In genomic region chr7:114979388-114979787, GRCh38 we compare ENCODE assay signal across 11 cellular contexts. TPM values are rescaled to one million over a fixed set of nuclear protein-coding genes. Genes with fewer than 3 reads are reported as not detected.
DNase-seq lines count a peak whose midpoint lies in the region; ATAC-seq and TF ChIP-seq lines count a peak whose summit lies in the region.
"Had no signal": no experiment of that assay in that cellular context is flagged by ENCODE, and none has a peak within 500 bp of the region (broad histone marks: within the 10 kb centered on the region; RNA-seq: fewer than 3 reads in every experiment).

No MANE protein-coding gene starts in this region.

- DNase-seq in SJCRH30 (peak; percentile 88 to 95), heart left ventricle (peak in 4 of 5 donors; percentile 65 to 76 (median 70)), skeletal muscle cell (ENCODE audit: low read depth) (peak; percentile 10), DMS114 treated with DMSO at 0.1 percent for 48 hours (lab: John Stamatoyannopoulos, UW; ENCODE audit: unreplicated experiment) (no peak), SHP77 treated with DMSO at 0.1 percent for 48 hours (lab: John Stamatoyannopoulos, UW) (no peak)
- DNase-seq: activated CD8-positive, alpha-beta T cell treated with anti-CD3 and anti-CD28 coated beads for 36 hours; amygdala had no signal

- intact Hi-C loops in heart left ventricle (cut with DNase I) = loop anchor here in 2 of 10 donors (10.0 kb wide), 2 partner anchors 55 to 105 kb away; partner anchors contain the start of gene MDFIC (in 1 of the 2)

- 9 to 15% (median 12%) methylated on average over 7 of the region's 7 CpGs for WGBS in heart left ventricle, 4 donors

- H3K36me3 ChIP-seq in SJCRH30 (peaks cover 18% of the 10 kb centered on the region), heart left ventricle (peaks cover 0 to 7% (median 0%) of the 10 kb centered on the region in 9 donors)

- TF ChIP-seq CTCF in heart left ventricle (IDR thresholded peaks at IDR 0.05) = no peak

- TF ChIP-seq POLR2A in heart left ventricle (IDR thresholded peaks at IDR 0.05) = no peak

- H3K4me1 ChIP-seq in SJCRH30 (peaks cover 50% of the 10 kb centered on the region), heart left ventricle (peaks cover 0 to 65% (median 33%) of the 10 kb centered on the region in 12 donors)

- H3K27me3 ChIP-seq in SJCRH30 (no peaks in the 10 kb centered on the region), heart left ventricle (no peaks in the 10 kb centered on the region)
- H3K27me3 ChIP-seq: SJSA1 had no signal

- H3K27ac ChIP-seq in SJCRH30 (peak overlapping the region; percentile 92), heart left ventricle (peak overlapping the region; percentile 45 to 80 (median 68))
- H3K27ac ChIP-seq: SJSA1 had no signal

- H3K9me3 ChIP-seq in SJCRH30 (replicated peaks) = no peaks in the 10 kb centered on the region
- H3K9me3 ChIP-seq in heart left ventricle = no peaks in the 10 kb centered on the region
- H3K9me3 ChIP-seq: SJSA1 had no signal

- peak; percentile 38 for ATAC-seq in GM21529 (IDR thresholded peaks at IDR 0.05; ENCODE audit: unreplicated experiment)
- ATAC-seq in heart left ventricle = peak; percentile 89 to 97 (median 94)
- no peak for ATAC-seq in HG02938 (IDR thresholded peaks at IDR 0.05; ENCODE audit: unreplicated experiment)
- no peak for ATAC-seq in HG02840 (IDR thresholded peaks at IDR 0.05; ENCODE audit: low FRiP score, unreplicated experiment)
- ATAC-seq: activated CD8-positive, alpha-beta T cell treated with anti-CD3 and anti-CD28 coated beads for 36 hours had no signal

- peak overlapping the region; percentile 16 for H3K4me3 ChIP-seq in SJCRH30
- H3K4me3 ChIP-seq in heart left ventricle = peak overlapping the region in 11 of 12 donors; percentile 4 to 49 (median 42)
- no peak overlapping the region for H3K4me3 ChIP-seq in skeletal muscle cell (ENCODE audit: low read depth, low read length)
- H3K4me3 ChIP-seq: SJSA1 had no signal

RNA-seq across cellular contexts. Expression of gene MDFIC, which starts 57.5 kb away (rescaled TPM):
- 64.9 and 72.3 TPM in 2 replicates for total RNA-seq in SJCRH30 (2014; rRNA removed; shearing (Covaris generic))
- total RNA-seq in heart left ventricle = 10 to 100 TPM; 20.6 to 51.8 (median 34.5) TPM
- polyA plus RNA-seq in heart left ventricle = 10 to 100 TPM; 11.2 to 12.6 TPM

Comparison
In these comparisons a context has a peak if more than half of its experiments do, and no peak if none do; other contexts are left out.
1. ATAC-seq: peak in GM21529 (single experiment) and heart left ventricle (4 of 4); none in HG02938 (single experiment) and HG02840 (single experiment).
2. DNase-seq: peak in SJCRH30 (2 of 2), heart left ventricle (4 of 5) and skeletal muscle cell (single experiment); none in DMS114 treated with DMSO at 0.1 percent for 48 hours (single experiment) and SHP77 treated with DMSO at 0.1 percent for 48 hours (single experiment).